ENCODE assay signal across 1 cellular context in genomic region chr20:53594068-53595017, GRCh38.
TF ChIP-seq lines count a peak whose summit lies in the region.

No MANE protein-coding gene starts in this region.

TF ChIP-seq in HEK293, 187 proteins besides CTCF, POLR2A, EP300 and RAD21 (continued from another document and continues in another):
- no peak for TF ChIP-seq GLI2 (tag by site-specific recombination; IDR thresholded peaks at IDR 0.05; ENCODE audit: borderline replicate concordance, low read depth)
- no peak for TF ChIP-seq ZNF221 (tag by site-specific recombination; IDR thresholded peaks at IDR 0.05; ENCODE audit: borderline replicate concordance)
- no peak for TF ChIP-seq MZF1 (tag by site-specific recombination; IDR thresholded peaks at IDR 0.05; ENCODE audit: borderline replicate concordance)
- no peak for TF ChIP-seq ZNF518A (tag by site-specific recombination; conservative IDR thresholded peaks at IDR 0.05; ENCODE audit: low read depth)
- TF ChIP-seq ZNF585B (tag by site-specific recombination; IDR thresholded peaks at IDR 0.05) = no peak
- TF ChIP-seq ZNF146 (tag by site-specific recombination; IDR thresholded peaks at IDR 0.05) = no peak
- TF ChIP-seq PBX3 (CRISPR knock-in tag; IDR thresholded peaks at IDR 0.05) = no peak
- TF ChIP-seq ZNF621 (tag by site-specific recombination; IDR thresholded peaks at IDR 0.05) = no peak
- TF ChIP-seq ZNF423 (tag by site-specific recombination; IDR thresholded peaks at IDR 0.05) = no peak
- no peak for TF ChIP-seq ZNF488 (tag by site-specific recombination; IDR thresholded peaks at IDR 0.05)
- no peak for TF ChIP-seq KLF1 (tag by site-specific recombination; IDR thresholded peaks at IDR 0.05)
- TF ChIP-seq TRIM28 (IDR thresholded peaks at IDR 0.05; ENCODE audit: borderline replicate concordance, low read length) = no peak
- no peak for TF ChIP-seq IKZF3 (tag by site-specific recombination; IDR thresholded peaks at IDR 0.05)
- no peak for TF ChIP-seq ZNF311 (tag by site-specific recombination; IDR thresholded peaks at IDR 0.05; ENCODE audit: borderline replicate concordance)
- TF ChIP-seq ZNF513 (tag by site-specific recombination; IDR thresholded peaks at IDR 0.05) = no peak
- no peak for TF ChIP-seq TCF7L2 (IDR thresholded peaks at IDR 0.05; ENCODE audit: borderline replicate concordance, low read depth, low read length)
- no peak for TF ChIP-seq ZNF248 (tag by site-specific recombination; IDR thresholded peaks at IDR 0.05)
- TF ChIP-seq ZNF843 (tag by site-specific recombination; IDR thresholded peaks at IDR 0.05) = no peak
- TF ChIP-seq ZNF600 (tag by site-specific recombination; IDR thresholded peaks at IDR 0.05) = no peak
- no peak for TF ChIP-seq ZNF792 (tag by site-specific recombination; IDR thresholded peaks at IDR 0.05)
- no peak for TF ChIP-seq ZNF558 (tag by site-specific recombination; IDR thresholded peaks at IDR 0.05)
- TF ChIP-seq MEIS1 (CRISPR knock-in tag; IDR thresholded peaks at IDR 0.05; ENCODE audit: borderline replicate concordance) = no peak
- TF ChIP-seq PATZ1 (tag by site-specific recombination; IDR thresholded peaks at IDR 0.05) = peak; percentile 72
- TF ChIP-seq ZNF549 (tag by site-specific recombination; IDR thresholded peaks at IDR 0.05) = no peak
- TF ChIP-seq ZEB2 (tag by site-specific recombination; IDR thresholded peaks at IDR 0.05) = no peak
- no peak for TF ChIP-seq GFI1B (tag by site-specific recombination; IDR thresholded peaks at IDR 0.05)
- peak; percentile 34; the same call in 1 of the 2 replicates for TF ChIP-seq KLF8 (tag by site-specific recombination; IDR thresholded peaks at IDR 0.05)
- TF ChIP-seq ZNF529 (tag by site-specific recombination; IDR thresholded peaks at IDR 0.05; ENCODE audit: insufficient replicate concordance) = no peak
- TF ChIP-seq ZNF645 (tag by site-specific recombination; IDR thresholded peaks at IDR 0.05) = no peak
- TF ChIP-seq ZNF114 (tag by site-specific recombination; IDR thresholded peaks at IDR 0.05) = no peak
- peak; percentile 39; the same call in 1 of the 2 replicates for TF ChIP-seq EGR2 (tag by site-specific recombination; IDR thresholded peaks at IDR 0.05; ENCODE audit: low read depth)
- no peak for TF ChIP-seq ZNF10 (tag by site-specific recombination; IDR thresholded peaks at IDR 0.05)
- TF ChIP-seq ZSCAN30 (tag by site-specific recombination; IDR thresholded peaks at IDR 0.05) = 0 out of 2 replicates have a peak, but pooled peaks have one; percentile 29
- TF ChIP-seq SCRT2 (tag by site-specific recombination; IDR thresholded peaks at IDR 0.05) = peak; percentile 51; the same call in 1 of the 2 replicates
- TF ChIP-seq ZBTB8A (tag by site-specific recombination; IDR thresholded peaks at IDR 0.05) = peak; percentile 49
- TF ChIP-seq ZNF223 (tag by site-specific recombination; IDR thresholded peaks at IDR 0.05) = no peak
- peak; percentile 91 for TF ChIP-seq ZBTB10 (tag by site-specific recombination; IDR thresholded peaks at IDR 0.05)
- no peak for TF ChIP-seq SP2 (tag by site-specific recombination; IDR thresholded peaks at IDR 0.05)
- TF ChIP-seq PRDM10 (tag by site-specific recombination; IDR thresholded peaks at IDR 0.05) = no peak
- TF ChIP-seq ZNF354C (tag by site-specific recombination; IDR thresholded peaks at IDR 0.05; ENCODE audit: borderline replicate concordance, low read depth) = no peak
- no peak for TF ChIP-seq ZNF302 (tag by site-specific recombination; IDR thresholded peaks at IDR 0.05; ENCODE audit: low read depth)
- peak; percentile 74 for TF ChIP-seq ZBTB26 (tag by site-specific recombination; optimal IDR thresholded peaks at IDR 0.05)
- TF ChIP-seq ZNF501 (tag by site-specific recombination; IDR thresholded peaks at IDR 0.05) = no peak
- TF ChIP-seq ZNF544 (tag by site-specific recombination; IDR thresholded peaks at IDR 0.05) = no peak
- no peak for TF ChIP-seq ZNF274 (IDR thresholded peaks at IDR 0.05; ENCODE audit: low read length)
- TF ChIP-seq ZNF274 (tag by site-specific recombination; IDR thresholded peaks at IDR 0.05; ENCODE audit: borderline replicate concordance) = no peak
- no peak for TF ChIP-seq SP3 (tag by site-specific recombination; IDR thresholded peaks at IDR 0.05)
